27 cellular contexts compared by ENCODE assay signal in the genomic region with DNA sequence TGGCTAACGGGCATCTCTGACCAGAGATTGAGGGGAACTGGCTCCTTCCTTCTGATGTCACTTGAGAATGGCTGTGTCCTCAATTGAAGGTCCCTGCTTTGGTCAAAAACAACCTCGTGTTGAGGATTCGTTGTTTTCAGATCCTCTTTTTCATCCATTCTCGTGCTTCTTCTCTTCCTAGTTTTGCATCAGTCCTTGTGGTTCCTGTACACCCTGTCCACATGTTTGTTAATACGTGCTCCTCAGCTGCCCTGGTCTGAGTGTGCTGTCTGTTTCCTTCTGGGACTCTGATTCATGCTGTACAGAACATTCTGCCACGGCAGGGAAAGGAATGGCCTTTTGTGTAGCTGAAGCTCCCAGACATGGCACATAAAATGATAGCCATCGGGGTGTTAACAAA.
DNase-seq lines count a peak whose midpoint lies in the region; ATAC-seq and TF ChIP-seq lines count a peak whose summit lies in the region.
"Had no signal": no experiment of that assay in that cellular context is flagged by ENCODE, and none has a peak within 500 bp of the region (broad histone marks: within the 10 kb centered on the region; RNA-seq: fewer than 3 reads in every experiment).

No MANE protein-coding gene starts in this region.

- H3K27ac ChIP-seq in osteoblast (ENCODE audit: low read depth, low read length) (no peak overlapping the region), thyroid gland (no peak overlapping the region)
- H3K27ac ChIP-seq: colonic mucosa, heart left ventricle, left lung, right atrium auricular region, SJCRH30, vagina had no signal

- H3K36me3 ChIP-seq in osteoblast (ENCODE audit: insufficient read depth, low read length) (no peaks in the 10 kb centered on the region), BE2C (no peaks in the 10 kb centered on the region), thyroid gland (no peaks in the 10 kb centered on the region)
- H3K36me3 ChIP-seq: colonic mucosa, HAP-1, heart left ventricle, left lung, right atrium auricular region, SJCRH30, vagina had no signal

- no peaks in the 10 kb centered on the region for H3K36me3 Mint-ChIP-seq in activated naive CD4-positive, alpha-beta T cell treated with anti-CD3 and anti-CD28 coated beads, Interleukin-2, amount 10 ng/mL, durations not matched to agents 7 days and 5 days
- H3K36me3 Mint-ChIP-seq: brain had no signal

- no peaks in the 10 kb centered on the region for H4K20me1 ChIP-seq in osteoblast (ENCODE audit: insufficient read depth, low read length)

- no peaks in the 10 kb centered on the region for H3K4me1 Mint-ChIP-seq in activated naive CD4-positive, alpha-beta T cell treated with anti-CD3 and anti-CD28 coated beads, Interleukin-2, amount 10 ng/mL, durations not matched to agents 7 days and 5 days
- H3K4me1 Mint-ChIP-seq: activated CD4-positive, alpha-beta T cell treated with anti-CD3 and anti-CD28 coated beads, Interleukin-2, amount 10 ng/mL, durations not matched to agents 7 days and 5 days; activated T-helper 17 cell treated with anti-CD3 and anti-CD28 coated beads, Interleukin-2, amount 50 U/mL, for 72 hours had no signal

- WGBS in thyroid gland, 2 donors: 82% methylated on average over 7 of the region's 7 CpGs

- intact Hi-C loops in thyroid gland (cut with DNase I): no loop called here

- no peaks in the 10 kb centered on the region for H3K79me2 ChIP-seq in osteoblast (ENCODE audit: insufficient read depth, low read length)

- H3K4me3 ChIP-seq in epithelial cell of esophagus (ENCODE audit: low read length) (no peak overlapping the region), osteoblast (ENCODE audit: insufficient read depth, low read length) (no peak overlapping the region), BE2C (ENCODE audit: low read depth, low read length) (no peak overlapping the region), thyroid gland (replicated peaks in 1 of 3) (no peak overlapping the region)
- H3K4me3 ChIP-seq: colonic mucosa, HAP-1, heart left ventricle, left lung, right atrium auricular region, SJCRH30, vagina had no signal

- TF ChIP-seq POLR2A in thyroid gland (IDR thresholded peaks at IDR 0.05): no peak

- TF ChIP-seq CTCF in epithelial cell of esophagus (IDR thresholded peaks at IDR 0.05; ENCODE audit: insufficient read depth, low read depth, low read length, missing control alignments) (no peak), osteoblast (IDR thresholded peaks at IDR 0.05; ENCODE audit: extremely low read depth, low read depth, low read length) (no peak), BE2C (IDR thresholded peaks at IDR 0.05; ENCODE audit: low read depth, low read length) (no peak), thyroid gland (IDR thresholded peaks at IDR 0.05) (no peak)

- H3K9me3 Mint-ChIP-seq in activated naive CD4-positive, alpha-beta T cell treated with anti-CD3 and anti-CD28 coated beads, Interleukin-2, amount 10 ng/mL, durations not matched to agents 7 days and 5 days: no peaks in the 10 kb centered on the region
- H3K9me3 Mint-ChIP-seq: CD4-positive, alpha-beta T cell; endodermal cell; T-helper 1 cell treated with Interleukin-12 subunit alpha and Interleukin-12 subunit beta and Interleukin-4 antibody, amounts not matched to agents 30 μg/mL and 1 μg/mL, for 36 hours had no signal

- no peak overlapping the region for H3K4me2 ChIP-seq in osteoblast (ENCODE audit: insufficient read depth, low read length)

- H3K27me3 ChIP-seq in osteoblast (ENCODE audit: insufficient read depth, low read length) (no peaks in the 10 kb centered on the region), BE2C (no peaks in the 10 kb centered on the region), thyroid gland (no peaks in the 10 kb centered on the region)
- H3K27me3 ChIP-seq: colonic mucosa, heart left ventricle, left lung, right atrium auricular region, SJCRH30, vagina had no signal

- H3K4me1 ChIP-seq in osteoblast (ENCODE audit: insufficient read depth, low read length) (peaks cover 27% of the 10 kb centered on the region), BE2C (no peaks in the 10 kb centered on the region), thyroid gland (no peaks in the 10 kb centered on the region)
- H3K4me1 ChIP-seq: colonic mucosa, heart left ventricle, left lung, right atrium auricular region, SJCRH30, vagina had no signal

- H3K27me3 Mint-ChIP-seq in activated naive CD4-positive, alpha-beta T cell treated with anti-CD3 and anti-CD28 coated beads, Interleukin-2, amount 10 ng/mL, durations not matched to agents 7 days and 5 days: no peaks in the 10 kb centered on the region
- H3K27me3 Mint-ChIP-seq: activated CD4-positive, alpha-beta T cell treated with anti-CD3 and anti-CD28 coated beads, Interleukin-2, amount 10 ng/mL, durations not matched to agents 7 days and 5 days; activated T-helper 17 cell treated with anti-CD3 and anti-CD28 coated beads, Interleukin-2, amount 50 U/mL, for 72 hours; brain; CD4-positive, alpha-beta T cell had no signal

- ATAC-seq in GM18520 (IDR thresholded peaks at IDR 0.05; ENCODE audit: unreplicated experiment): no peak
- ATAC-seq: activated T-helper 17 cell treated with anti-CD3 and anti-CD28 coated beads, Interleukin-2, amount 50 U/mL, for 72 hours; heart left ventricle; left lung; Panc1 had no signal

- CTCF ChIA-PET in activated naive CD4-positive, alpha-beta T cell treated with anti-CD3 and anti-CD28 coated beads, Interleukin-2, amount 10 ng/mL, durations not matched to agents 7 days and 5 days (lab: Charles Lee): no interaction called here

- peak overlapping the region; percentile 71 for H2AFZ ChIP-seq in osteoblast (ENCODE audit: low read length)

- H3K27ac Mint-ChIP-seq in activated naive CD4-positive, alpha-beta T cell treated with anti-CD3 and anti-CD28 coated beads, Interleukin-2, amount 10 ng/mL, durations not matched to agents 7 days and 5 days: no peak overlapping the region
- H3K27ac Mint-ChIP-seq: activated CD4-positive, alpha-beta T cell treated with anti-CD3 and anti-CD28 coated beads, Interleukin-2, amount 10 ng/mL, durations not matched to agents 7 days and 5 days; activated T-helper 17 cell treated with anti-CD3 and anti-CD28 coated beads, Interleukin-2, amount 50 U/mL, for 72 hours; CD4-positive, alpha-beta T cell; endodermal cell; T-helper 1 cell treated with Interleukin-12 subunit alpha and Interleukin-12 subunit beta and Interleukin-4 antibody, amounts not matched to agents 30 μg/mL and 1 μg/mL, for 36 hours had no signal

- H3K9me3 ChIP-seq in osteoblast (ENCODE audit: low read depth, low read length) (no peaks in the 10 kb centered on the region), BE2C (no peaks in the 10 kb centered on the region), thyroid gland (no peaks in the 10 kb centered on the region)
- H3K9me3 ChIP-seq: colonic mucosa, HAP-1, heart left ventricle, left lung, right atrium auricular region, SJCRH30, vagina had no signal

- no peak overlapping the region for H3K4me3 Mint-ChIP-seq in activated naive CD4-positive, alpha-beta T cell treated with anti-CD3 and anti-CD28 coated beads, Interleukin-2, amount 10 ng/mL, durations not matched to agents 7 days and 5 days
- H3K4me3 Mint-ChIP-seq: activated CD4-positive, alpha-beta T cell treated with anti-CD3 and anti-CD28 coated beads, Interleukin-2, amount 10 ng/mL, durations not matched to agents 7 days and 5 days; activated T-helper 17 cell treated with anti-CD3 and anti-CD28 coated beads, Interleukin-2, amount 50 U/mL, for 72 hours; brain; CD4-positive, alpha-beta T cell; endodermal cell; T-helper 1 cell treated with Interleukin-12 subunit alpha and Interleukin-12 subunit beta and Interleukin-4 antibody, amounts not matched to agents 30 μg/mL and 1 μg/mL, for 36 hours had no signal

- DNase-seq in ELR (ENCODE audit: low read depth): peak; percentile 55
- peak; percentile 91 for DNase-seq in NOMO-1 treated with DMSO at 0.1 percent for 48 hours (lab: John Stamatoyannopoulos, UW; ENCODE audit: unreplicated experiment)
- DNase-seq in epithelial cell of esophagus (ENCODE audit: low read depth): peak; percentile 4
- no peak for DNase-seq in osteoblast (ENCODE audit: insufficient read length, low spot score, missing footprints)
- no peak for DNase-seq in activated naive CD4-positive, alpha-beta T cell treated with anti-CD3 and anti-CD28 coated beads, Interleukin-2, amount 10 ng/mL, durations not matched to agents 7 days and 5 days
- no peak for DNase-seq in BE2C
- DNase-seq in thyroid gland: no peak
- DNase-seq: activated CD4-positive, alpha-beta T cell treated with anti-CD3 and anti-CD28 coated beads, Interleukin-2, amount 10 ng/mL, durations not matched to agents 7 days and 5 days; CD4-positive, alpha-beta T cell; colonic mucosa; DMS53; endodermal cell; heart left ventricle; Karpas-422; left lung; NCI-H1417; NCI-H526 treated with DMSO at 0.1 percent for 48 hours; occipital lobe; SJCRH30 had no signal

Comparison
In these comparisons a context has a peak if more than half of its experiments do, and no peak if none do; other contexts are left out.
1. DNase-seq: peak in ELR (single experiment), NOMO-1 treated with DMSO at 0.1 percent for 48 hours (single experiment) and epithelial cell of esophagus (single experiment); none in osteoblast (single experiment), activated naive CD4-positive, alpha-beta T cell treated with anti-CD3 and anti-CD28 coated beads, Interleukin-2, amount 10 ng/mL, durations not matched to agents 7 days and 5 days (single experiment), BE2C (single experiment) and thyroid gland (0 of 2).